Comparison of ENCODE assay signal across 22 cellular contexts in genomic region chr3:148903022-148903442, GRCh38. TPM values are rescaled to one million over a fixed set of nuclear protein-coding genes. Genes with fewer than 3 reads are reported as not detected.
A peak's percentile ranks its signal among the peaks of the same experiment; 100 is the strongest.
DNase-seq lines count a peak whose midpoint lies in the region; ATAC-seq, FAIRE-seq and TF ChIP-seq lines count a peak whose summit lies in the region.
"Had no signal": no experiment of that assay in that cellular context is flagged by ENCODE, and none has a peak within 500 bp of the region (broad histone marks: within the 10 kb centered on the region; RNA-seq: fewer than 3 reads in every experiment).

No MANE protein-coding gene starts in this region.

- no peaks in the 10 kb centered on the region for H4K20me1 ChIP-seq in K562 (replicated peaks; ENCODE audit: control insufficient read depth, insufficient read depth, low read length)

- H3K9me1 ChIP-seq in K562 (ENCODE audit: control insufficient read depth, insufficient read depth, low read length) = no peaks in the 10 kb centered on the region

- no peak overlapping the region for H3K4me3 ChIP-seq in K562
- H3K4me3 ChIP-seq: GM12878, HAP-1, heart left ventricle, skin epidermis had no signal

- H3K79me2 ChIP-seq in K562 (ENCODE audit: control insufficient read depth, insufficient read depth, low read length) = no peaks in the 10 kb centered on the region

- H3K9me3 ChIP-seq in K562 (replicated peaks; ENCODE audit: control insufficient read depth, insufficient read depth, low read depth, low read length) = no peaks in the 10 kb centered on the region
- H3K9me3 ChIP-seq: HAP-1, heart left ventricle had no signal

- POLR2A ChIA-PET in K562 (lab: Yijun Ruan, JAX) = no interaction called here

- no peak overlapping the region for H3K9ac ChIP-seq in K562 (ENCODE audit: insufficient read depth in 1 of 2, low read depth in 2 of 2, low read length in 2 of 2)

- no peak overlapping the region for H2AFZ ChIP-seq in K562 (ENCODE audit: low read depth, low read length)

- H3K27me3 ChIP-seq in K562 (ENCODE audit: control insufficient read depth in 2 of 2, insufficient read depth in 2 of 2, low read length in 2 of 2) = no peaks in the 10 kb centered on the region

- peak; percentile 73 for DNase-seq in EL
- peak; percentile 65 for DNase-seq in HT1080 (ENCODE audit: low read depth)
- DNase-seq in K562 (ENCODE audit: extremely low read depth in 1 of 4, low spot score in 3 of 4) = no peak
- peak; percentile 71 for DNase-seq in iris pigment epithelial cell (ENCODE audit: low read depth)
- no peak for DNase-seq in NK-92 treated with Interleukin-12 subunit alpha and Interleukin-12 subunit beta, amount 100 ng/mL, for 24 hours (lab: John Stamatoyannopoulos, UW)
- DNase-seq in NOMO-1 treated with DMSO at 0.1 percent for 48 hours (lab: John Stamatoyannopoulos, UW; ENCODE audit: unreplicated experiment) = no peak
- DNase-seq in NCI-H1417 (lab: John Stamatoyannopoulos, UW) = no peak
- no peak for DNase-seq in activated CD8-positive, alpha-beta memory T cell treated with anti-CD3 and anti-CD28 coated beads for 24 hours
- DNase-seq: activated naive CD4-positive, alpha-beta T cell treated with anti-CD3 and anti-CD28 coated beads, Interleukin-2, amount 50 U/mL, for 16 hours; cerebellar nuclear complex; heart left ventricle; kidney; midbrain; NCI-H187; NCI-H524; occipital lobe; stimulated activated naive CD4-positive, alpha-beta T cell treated with Interleukin-2 at 50 U/mL for 16 hours; WERI-Rb-1 had no signal

- no peak for TF ChIP-seq POLR2A in K562 (conservative IDR thresholded peaks at IDR 0.05)

- no peak overlapping the region for H3K4me2 ChIP-seq in K562 (ENCODE audit: insufficient read depth, low read length)

- intact Hi-C loops in K562 (cut with micrococcal nuclease) = no loop called here

- no peak overlapping the region for H3K27ac ChIP-seq in K562 (ENCODE audit: extremely low read depth, low read depth, low read length)
- H3K27ac ChIP-seq: heart left ventricle, HL-60, WERI-Rb-1 had no signal

- ATAC-seq in K562 = no peak
- ATAC-seq: GM12878, heart left ventricle had no signal

- no peaks in the 10 kb centered on the region for H3K4me1 ChIP-seq in K562 (replicated peaks in 1 of 2; ENCODE audit: control insufficient read depth in 2 of 2, insufficient read depth in 2 of 2, low read length in 2 of 2)
- H3K4me1 ChIP-seq: HAP-1, heart left ventricle had no signal

- no peak for FAIRE-seq in K562 (lab: Jason Lieb, UNC)
- FAIRE-seq: GM12878 had no signal

- in situ Hi-C loops in K562 (cut with MboI) = no loop called here

- H3K36me3 ChIP-seq in K562 (ENCODE audit: control insufficient read depth, insufficient read depth, low read length) = no peaks in the 10 kb centered on the region
- H3K36me3 ChIP-seq: HAP-1, heart left ventricle, WERI-Rb-1 had no signal

- TF ChIP-seq RAD21 in K562 (CRISPR knock-in tag; conservative IDR thresholded peaks at IDR 0.05 in 1 of 2, IDR thresholded peaks at IDR 0.05 in 1 of 2) = no peak

- CTCF ChIA-PET in K562 (lab: Yijun Ruan, JAX; ENCODE audit: low intra/inter-chr PET ratio) = no interaction called here

- WGBS in K562 (ENCODE audit: insufficient coverage, low coverage, missing lambda C conversion rate) = 0% methylated on average over 2 of the region's 2 CpGs

- BruUV-seq in K562 (replicated peaks; lab: Mats Ljungman, UMichigan) = no TSS peak

- no peak for TF ChIP-seq CTCF in K562 (IDR thresholded peaks at IDR 0.05 in 2 of 3, conservative IDR thresholded peaks at IDR 0.05 in 1 of 3; ENCODE audit: insufficient read depth in 2 of 3, low read depth in 1 of 3, low read length in 3 of 3)

- TF ChIP-seq EP300 in K562 (IDR thresholded peaks at IDR 0.05; ENCODE audit: low read length) = no peak

TF ChIP-seq in K562, 482 proteins besides CTCF, POLR2A, EP300 and RAD21:
- TF ChIP-seq ZNF445 (CRISPR knock-in tag; IDR thresholded peaks at IDR 0.05; ENCODE audit: low read depth) (no peak), ASH1L (IDR thresholded peaks at IDR 0.05; ENCODE audit: borderline replicate concordance, low read depth, partially characterized antibody) (no peak), ATF3 (IDR thresholded peaks at IDR 0.05) (peak; percentile 20; the same call in 1 of the 2 replicates), ATF3 (CRISPR knock-in tag; conservative IDR thresholded peaks at IDR 0.05) (no peak)
TF ChIP-seq in K562: peak in this region for 1.

RNA-seq across cellular contexts. Expression of gene CPA3, which starts 37.9 kb away (rescaled TPM):
- total RNA-seq in HT1080 (2014; rRNA removed; shearing (Covaris generic)) = not detected in 2 replicates
- polyA plus RNA-seq in HT1080 (2015; cell fraction: cytosol; rRNA removed) = not detected in 2 replicates
- not detected in 2 replicates for polyA plus RNA-seq in HT1080 (2015; cell fraction: nucleus; rRNA removed)
- total RNA-seq in K562 (2011; cell fraction: chromatin; rRNA removed; ENCODE audit: low replicate concordance) = not detected in 2 replicates
- total RNA-seq in K562 (2011; cell fraction: nucleolus; rRNA removed) = not detected in 2 replicates
- total RNA-seq in K562 (2011; cell fraction: nucleoplasm; rRNA removed) = not detected in 2 replicates
- not detected in 2 replicates for total RNA-seq in K562 (2014; rRNA removed)
- not detected in 2 replicates for total RNA-seq in K562 (2014; rRNA removed; fragmentation: Illumina TruSeq; extraction: Trizol)
- total RNA-seq in K562 (2015; rRNA removed; fragmentation: Illumina TruSeq; extraction: Trizol) = not detected in 2 replicates
- total RNA-seq in K562 (2021) = not detected in 2 replicates
- not detected in 2 replicates for polyA plus RNA-seq in K562 (2011; rRNA removed)
- polyA plus RNA-seq in K562 (2011; cell fraction: cytosol; rRNA removed) = not detected in 2 replicates
- not detected in 2 replicates for polyA plus RNA-seq in K562 (2011; cell fraction: nucleus; rRNA removed)
- polyA plus RNA-seq in K562 (2012) = not detected in 2 replicates
- polyA plus RNA-seq in K562 (2014; fragmentation: Illumina TruSeq; extraction: Trizol) = not detected in 2 replicates
- polyA plus RNA-seq in K562 (2014; fragmentation: Nextera tagmentation; extraction: Ambion mirVana) = not detected
- polyA plus RNA-seq in K562 (2014; rRNA removed) = not detected in 2 replicates
- polyA minus RNA-seq in K562 (2011; rRNA and poly(A)+ RNA removed) = not detected in 2 replicates
- polyA minus RNA-seq in K562 (2011; cell fraction: cytosol; rRNA and poly(A)+ RNA removed) = not detected in 2 replicates
- not detected in 2 replicates for polyA minus RNA-seq in K562 (2011; cell fraction: nucleus; rRNA and poly(A)+ RNA removed)
- total RNA-seq: GM12878, occipital lobe had no signal
- polyA plus RNA-seq: GM12878 had no signal

Comparison
In these comparisons a context has a peak if more than half of its experiments do, and no peak if none do; other contexts are left out.
1. DNase-seq: peak in EL (single experiment), HT1080 (single experiment) and iris pigment epithelial cell (single experiment); none in K562 (0 of 4), NK-92 treated with Interleukin-12 subunit alpha and Interleukin-12 subunit beta, amount 100 ng/mL, for 24 hours (single experiment), NOMO-1 treated with DMSO at 0.1 percent for 48 hours (single experiment), NCI-H1417 (0 of 3) and activated CD8-positive, alpha-beta memory T cell treated with anti-CD3 and anti-CD28 coated beads for 24 hours (single experiment).